38 cellular contexts compared by ENCODE assay signal in genomic region chr6:112400282-112400681, GRCh38. TPM values are rescaled to one million over a fixed set of nuclear protein-coding genes. Genes with fewer than 3 reads are reported as not detected.
"Had no signal": no experiment of that assay in that cellular context is flagged by ENCODE, and none has a peak within 500 bp of the region (broad histone marks: within the 10 kb centered on the region; RNA-seq: fewer than 3 reads in every experiment).

No MANE protein-coding gene starts in this region.

- H3K36me3 Mint-ChIP-seq: activated CD4-positive, alpha-beta memory T cell treated with anti-CD3 and anti-CD28 coated beads for 36 hours; activated naive CD4-positive, alpha-beta T cell treated with anti-CD3 and anti-CD28 coated beads, Interleukin-2, amount 50 U/mL, for 72 hours; activated naive CD8-positive, alpha-beta T cell treated with anti-CD3 and anti-CD28 coated beads for 36 hours; T-cell had no signal

- H3K27ac ChIP-seq: adrenal gland, body of pancreas, brain microvascular endothelial cell, breast epithelium, cardiac muscle cell, VCaP had no signal

- H3K27ac Mint-ChIP-seq: activated B cell treated with CpG ODN at 0.5 μM for 24 hours; activated CD4-positive, alpha-beta memory T cell treated with anti-CD3 and anti-CD28 coated beads for 36 hours; activated CD4-positive, alpha-beta T cell treated with anti-CD3 and anti-CD28 coated beads, Interleukin-2, amount 10 ng/mL, durations not matched to agents 24 days and 14 days; activated CD8-positive, alpha-beta T cell treated with anti-CD3 and anti-CD28 coated beads for 36 hours; activated naive CD4-positive, alpha-beta T cell treated with anti-CD3 and anti-CD28 coated beads for 36 hours; activated naive CD4-positive, alpha-beta T cell treated with anti-CD3 and anti-CD28 coated beads, Interleukin-2, amount 50 U/mL, for 72 hours; activated naive CD8-positive, alpha-beta T cell treated with anti-CD3 and anti-CD28 coated beads for 36 hours; activated T-cell treated with anti-CD3 and anti-CD28 coated beads, Interleukin-2, amount 50 U/mL, for 72 hours; activated T-helper 1 cell treated with anti-CD3 and anti-CD28 coated beads, Interleukin-12 subunit alpha, Interleukin-12 subunit beta, Interleukin-2, Interleukin-4 antibody, amounts not matched to agents 30 ng/mL and 10 ng/mL and 1 ng/mL, durations not matched to agents 14 hours and 24 hours and 36 hours; activated T-helper 17 cell treated with anti-CD3 and anti-CD28 coated beads, Interleukin-2, amount 50 U/mL, for 72 hours; T-cell; T-helper 17 cell had no signal

- DNase-seq: activated B cell treated with CpG ODN at 0.5 μM for 24 hours; activated CD4-positive, alpha-beta memory T cell treated with anti-CD3 and anti-CD28 coated beads for 36 hours; activated CD4-positive, alpha-beta T cell treated with anti-CD3 and anti-CD28 coated beads for 4 hours; activated CD4-positive, alpha-beta T cell treated with anti-CD3 and anti-CD28 coated beads, Interleukin-2, amount 10 ng/mL, durations not matched to agents 24 days and 14 days; activated CD4-positive, alpha-beta T cell treated with anti-CD3 and anti-CD28 coated beads, Interleukin-2, amount 50 U/mL, for 1 hour; activated CD4-positive, alpha-beta T cell treated with anti-CD3 and anti-CD28 coated beads, Interleukin-2, amount 50 U/mL, for 4 hours; activated CD4-positive, CD25-positive, alpha-beta regulatory T cell treated with anti-CD3 and anti-CD28 coated beads, Interleukin-2, amount 50 U/mL, for 72 hours; activated CD8-positive, alpha-beta memory T cell treated with anti-CD3 and anti-CD28 coated beads, Interleukin-2, amount 50 U/mL, for 4 hours; activated CD8-positive, alpha-beta T cell treated with anti-CD3 and anti-CD28 coated beads for 36 hours; activated effector memory CD4-positive, alpha-beta T cell treated with anti-CD3 and anti-CD28 coated beads, Interleukin-2, amount 50 U/mL, for 16 hours; activated gamma-delta T cell treated with Interleukin-2 at 50 U/mL for 16 hours; activated naive CD4-positive, alpha-beta T cell; activated naive CD4-positive, alpha-beta T cell treated with anti-CD3 and anti-CD28 coated beads for 36 hours; activated naive CD4-positive, alpha-beta T cell treated with anti-CD3 and anti-CD28 coated beads, Interleukin-2, amount 50 U/mL, for 16 hours; activated naive CD8-positive, alpha-beta T cell treated with anti-CD3 and anti-CD28 coated beads for 36 hours; activated T-cell treated with anti-CD3 and anti-CD28 coated beads for 4 hours; activated T-cell treated with anti-CD3 and anti-CD28 coated beads, Interleukin-2, amount 50 U/mL, for 1 hour; activated T-cell treated with anti-CD3 and anti-CD28 coated beads, Interleukin-2, amount 50 U/mL, for 4 hours; activated T-cell treated with anti-CD3 and anti-CD28 coated beads, Interleukin-2, amount 50 U/mL, for 72 hours; adrenal gland; amniotic stem cell; aorta; body of pancreas; brain microvascular endothelial cell; caudate nucleus; cerebellar nuclear complex; T-cell; T-helper 17 cell had no signal

- H3K9me3 ChIP-seq: adrenal gland had no signal

- H3K4me1 Mint-ChIP-seq: activated B cell treated with CpG ODN at 0.5 μM for 24 hours; activated CD4-positive, alpha-beta T cell treated with anti-CD3 and anti-CD28 coated beads, Interleukin-2, amount 10 ng/mL, durations not matched to agents 24 days and 14 days; activated naive CD8-positive, alpha-beta T cell treated with anti-CD3 and anti-CD28 coated beads for 36 hours; activated T-helper 17 cell treated with anti-CD3 and anti-CD28 coated beads, Interleukin-2, amount 50 U/mL, for 72 hours; central memory CD8-positive, alpha-beta T cell; T-cell; T-helper 17 cell had no signal

- H3K4me3 ChIP-seq: adrenal gland, body of pancreas, breast epithelium, cardiac muscle cell had no signal

- H3K4me1 ChIP-seq: adrenal gland, body of pancreas, breast epithelium had no signal

- H3K27me3 Mint-ChIP-seq: activated B cell treated with CpG ODN at 0.5 μM for 24 hours; activated CD4-positive, alpha-beta T cell treated with anti-CD3 and anti-CD28 coated beads, Interleukin-2, amount 10 ng/mL, durations not matched to agents 24 days and 14 days had no signal

- H3K4me3 Mint-ChIP-seq: activated B cell treated with CpG ODN at 0.5 μM for 24 hours; activated CD4-positive, alpha-beta memory T cell treated with anti-CD3 and anti-CD28 coated beads for 36 hours; activated CD4-positive, alpha-beta T cell treated with anti-CD3 and anti-CD28 coated beads, Interleukin-2, amount 10 ng/mL, durations not matched to agents 24 days and 14 days; activated CD8-positive, alpha-beta T cell treated with anti-CD3 and anti-CD28 coated beads for 36 hours; activated naive CD4-positive, alpha-beta T cell treated with anti-CD3 and anti-CD28 coated beads for 36 hours; activated naive CD8-positive, alpha-beta T cell treated with anti-CD3 and anti-CD28 coated beads for 36 hours; activated T-cell treated with anti-CD3 and anti-CD28 coated beads, Interleukin-2, amount 50 U/mL, for 4 hours; activated T-cell treated with anti-CD3 and anti-CD28 coated beads, Interleukin-2, amount 50 U/mL, for 72 hours; activated T-helper 1 cell treated with anti-CD3 and anti-CD28 coated beads, Interleukin-12 subunit alpha, Interleukin-12 subunit beta, Interleukin-2, Interleukin-4 antibody, amounts not matched to agents 30 ng/mL and 10 ng/mL and 1 ng/mL, durations not matched to agents 14 hours and 24 hours and 36 hours; activated T-helper 17 cell treated with anti-CD3 and anti-CD28 coated beads, Interleukin-2, amount 50 U/mL, for 72 hours; central memory CD8-positive, alpha-beta T cell; T-cell; T-helper 17 cell had no signal

- H3K9me3 Mint-ChIP-seq: activated CD4-positive, alpha-beta memory T cell treated with anti-CD3 and anti-CD28 coated beads for 36 hours; activated CD4-positive, alpha-beta T cell treated with anti-CD3 and anti-CD28 coated beads, Interleukin-2, amount 10 ng/mL, durations not matched to agents 24 days and 14 days; activated CD8-positive, alpha-beta T cell treated with anti-CD3 and anti-CD28 coated beads for 36 hours; activated naive CD4-positive, alpha-beta T cell treated with anti-CD3 and anti-CD28 coated beads for 36 hours; activated T-cell treated with anti-CD3 and anti-CD28 coated beads, Interleukin-2, amount 50 U/mL, for 4 hours; activated T-helper 1 cell treated with anti-CD3 and anti-CD28 coated beads, Interleukin-12 subunit alpha, Interleukin-12 subunit beta, Interleukin-2, Interleukin-4 antibody, amounts not matched to agents 30 ng/mL and 10 ng/mL and 1 ng/mL, durations not matched to agents 14 hours and 24 hours and 36 hours; central memory CD8-positive, alpha-beta T cell had no signal

- H3K27me3 ChIP-seq: adrenal gland, body of pancreas, brain microvascular endothelial cell, breast epithelium, cardiac muscle cell had no signal

- H3K36me3 ChIP-seq: adrenal gland, brain microvascular endothelial cell, breast epithelium, cardiac muscle cell had no signal

RNA-seq across cellular contexts. Expression of gene RFPL4B, which starts 53.2 kb away (rescaled TPM):
- total RNA-seq: activated B cell treated with CpG ODN at 0.5 μM for 24 hours; activated CD4-positive, alpha-beta memory T cell treated with anti-CD3 and anti-CD28 coated beads for 36 hours; activated CD4-positive, alpha-beta T cell treated with anti-CD3 and anti-CD28 coated beads, Interleukin-2, amount 10 ng/mL, durations not matched to agents 24 days and 14 days; activated CD8-positive, alpha-beta memory T cell treated with anti-CD3 and anti-CD28 coated beads for 36 hours; activated CD8-positive, alpha-beta T cell treated with anti-CD3 and anti-CD28 coated beads for 36 hours; activated naive CD4-positive, alpha-beta T cell treated with anti-CD3 and anti-CD28 coated beads for 36 hours; activated naive CD4-positive, alpha-beta T cell treated with anti-CD3 and anti-CD28 coated beads, Interleukin-2, amount 50 U/mL, for 72 hours; activated naive CD8-positive, alpha-beta T cell treated with anti-CD3 and anti-CD28 coated beads for 36 hours; activated T-cell treated with anti-CD3 and anti-CD28 coated beads, Interleukin-2, amount 50 U/mL, for 4 hours; activated T-cell treated with anti-CD3 and anti-CD28 coated beads, Interleukin-2, amount 50 U/mL, for 72 hours; activated T-helper 1 cell treated with anti-CD3 and anti-CD28 coated beads, Interleukin-12 subunit alpha, Interleukin-12 subunit beta, Interleukin-2, Interleukin-4 antibody, amounts not matched to agents 30 ng/mL and 10 ng/mL and 1 ng/mL, durations not matched to agents 14 hours and 24 hours and 36 hours; activated T-helper 17 cell treated with anti-CD3 and anti-CD28 coated beads, Interleukin-2, amount 50 U/mL, for 72 hours; adrenal gland; body of pancreas; breast epithelium; cardiac muscle cell; T-cell; T-helper 1 cell treated with Interleukin-12 subunit alpha and Interleukin-12 subunit beta and Interleukin-4 antibody, amounts not matched to agents 30 ng/mL and 1 ng/mL, for 36 hours; T-helper 17 cell; T-helper 2 cell treated with Interferon-gamma antibody and Interleukin-4, amounts not matched to agents 100 ng/mL and 5 ng/mL, for 36 hours had no signal
- polyA plus RNA-seq: adrenal gland, aorta, cardiac muscle cell had no signal
